ENCODE assay signal across 1 cellular context in the genomic region with DNA sequence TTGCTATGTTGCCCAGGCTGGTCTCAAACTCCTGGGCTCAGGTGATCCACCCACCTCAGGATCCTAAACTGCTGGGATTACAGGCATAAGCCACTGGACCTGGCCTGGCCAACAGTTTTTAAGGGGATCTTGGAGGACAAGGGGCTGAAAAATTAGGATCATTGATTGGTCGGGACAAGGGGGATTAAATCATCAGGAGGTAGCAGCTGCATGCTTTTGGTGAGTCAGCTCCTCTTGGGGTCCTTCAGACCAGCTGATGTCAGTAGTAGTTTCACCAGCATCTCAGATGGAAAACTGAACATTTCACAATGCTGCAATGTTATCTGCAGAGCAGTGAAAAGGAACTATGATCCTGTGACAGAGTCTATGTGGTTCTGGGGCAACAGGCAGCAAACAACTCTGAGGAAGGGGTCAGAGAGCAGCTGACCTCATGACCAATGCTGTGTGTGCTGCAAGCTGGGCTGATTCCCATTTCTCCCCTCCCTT.
TF ChIP-seq lines count a peak whose summit lies in the region.

No MANE protein-coding gene starts in this region.

TF ChIP-seq in HepG2, 621 proteins besides CTCF, POLR2A, EP300 and RAD21 (continued from another document and continues in another):
- TF ChIP-seq SMARCE1 (IDR thresholded peaks at IDR 0.05; ENCODE audit: borderline replicate concordance) (no peak), ZNF614 (CRISPR knock-in tag; IDR thresholded peaks at IDR 0.05; ENCODE audit: borderline replicate concordance) (peak; percentile 77; the same call in 1 of the 2 replicates), REPIN1 (CRISPR knock-in tag; IDR thresholded peaks at IDR 0.05; ENCODE audit: borderline replicate concordance, low read depth) (no peak), FOXO1 (CRISPR knock-in tag; IDR thresholded peaks at IDR 0.05) (peak; percentile 90), MTF1 (CRISPR knock-in tag; IDR thresholded peaks at IDR 0.05) (no peak), ZNF256 (CRISPR knock-in tag; conservative IDR thresholded peaks at IDR 0.05) (no peak), MLXIP (CRISPR knock-in tag; IDR thresholded peaks at IDR 0.05; ENCODE audit: borderline replicate concordance) (no peak), ZNF652 (CRISPR knock-in tag; IDR thresholded peaks at IDR 0.05; ENCODE audit: borderline replicate concordance, low read depth) (no peak), ZNF570 (CRISPR knock-in tag; IDR thresholded peaks at IDR 0.05; ENCODE audit: borderline replicate concordance) (no peak), ZNF33A (CRISPR knock-in tag; IDR thresholded peaks at IDR 0.05; ENCODE audit: borderline replicate concordance) (no peak), FOSL1 (CRISPR knock-in tag; IDR thresholded peaks at IDR 0.05; ENCODE audit: borderline replicate concordance) (peak; percentile 30; the same call in 1 of the 2 replicates), ZNF850 (CRISPR knock-in tag; conservative IDR thresholded peaks at IDR 0.05) (no peak), TEF (CRISPR knock-in tag; IDR thresholded peaks at IDR 0.05) (no peak), ZNF644 (CRISPR knock-in tag; IDR thresholded peaks at IDR 0.05; ENCODE audit: low read depth) (peak; percentile 81), ZNF782 (CRISPR knock-in tag; IDR thresholded peaks at IDR 0.05; ENCODE audit: borderline replicate concordance) (no peak), THAP7 (CRISPR knock-in tag; IDR thresholded peaks at IDR 0.05) (no peak), RARG (CRISPR knock-in tag; IDR thresholded peaks at IDR 0.05; ENCODE audit: low read depth) (no peak), SRSF1 (optimal IDR thresholded peaks at IDR 0.05; ENCODE audit: low read depth, low read length) (no peak), ZNF225 (CRISPR knock-in tag; IDR thresholded peaks at IDR 0.05) (no peak), HNRNPK (IDR thresholded peaks at IDR 0.05; ENCODE audit: low read depth, low read length, poor library complexity, severe bottlenecking) (no peak), ZNF317 (CRISPR knock-in tag; IDR thresholded peaks at IDR 0.05) (peak; percentile 91), ZNF747 (CRISPR knock-in tag; IDR thresholded peaks at IDR 0.05; ENCODE audit: borderline replicate concordance) (no peak), U2AF2 (IDR thresholded peaks at IDR 0.05; ENCODE audit: low read depth, low read length) (no peak), TBP (CRISPR knock-in tag; IDR thresholded peaks at IDR 0.05) (no peak), ZNF337 (CRISPR knock-in tag; IDR thresholded peaks at IDR 0.05; ENCODE audit: borderline replicate concordance, low read depth) (no peak), ZNF530 (CRISPR knock-in tag; IDR thresholded peaks at IDR 0.05; ENCODE audit: low read depth) (no peak), ZFP41 (CRISPR knock-in tag; IDR thresholded peaks at IDR 0.05; ENCODE audit: borderline replicate concordance) (no peak), ZSCAN20 (CRISPR knock-in tag; IDR thresholded peaks at IDR 0.05; ENCODE audit: borderline replicate concordance) (no peak), ZNF75D (CRISPR knock-in tag; IDR thresholded peaks at IDR 0.05; ENCODE audit: borderline replicate concordance) (no peak), ZNF34 (CRISPR knock-in tag; IDR thresholded peaks at IDR 0.05; ENCODE audit: borderline replicate concordance) (no peak), ATF7-NPFF (CRISPR knock-in tag; IDR thresholded peaks at IDR 0.05; ENCODE audit: low read depth) (no peak), MED13 (CRISPR knock-in tag; IDR thresholded peaks at IDR 0.05) (no peak), ZNF569 (CRISPR knock-in tag; IDR thresholded peaks at IDR 0.05; ENCODE audit: borderline replicate concordance) (no peak), ZNF124 (CRISPR knock-in tag; IDR thresholded peaks at IDR 0.05) (peak; percentile 90), ZSCAN22 (CRISPR knock-in tag; IDR thresholded peaks at IDR 0.05) (no peak), MBNL3 (CRISPR knock-in tag; conservative IDR thresholded peaks at IDR 0.05) (no peak), BRD4 (CRISPR knock-in tag; IDR thresholded peaks at IDR 0.05) (no peak), CCAR2 (optimal IDR thresholded peaks at IDR 0.05; ENCODE audit: low read depth, low read length) (no peak)
- TF ChIP-seq, protein P1, sequence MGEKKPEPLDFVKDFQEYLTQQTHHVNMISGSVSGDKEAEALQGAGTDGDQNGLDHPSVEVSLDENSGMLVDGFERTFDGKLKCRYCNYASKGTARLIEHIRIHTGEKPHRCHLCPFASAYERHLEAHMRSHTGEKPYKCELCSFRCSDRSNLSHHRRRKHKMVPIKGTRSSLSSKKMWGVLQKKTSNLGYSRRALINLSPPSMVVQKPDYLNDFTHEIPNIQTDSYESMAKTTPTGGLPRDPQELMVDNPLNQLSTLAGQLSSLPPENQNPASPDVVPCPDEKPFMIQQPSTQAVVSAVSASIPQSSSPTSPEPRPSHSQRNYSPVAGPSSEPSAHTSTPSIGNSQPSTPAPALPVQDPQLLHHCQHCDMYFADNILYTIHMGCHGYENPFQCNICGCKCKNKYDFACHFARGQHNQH (CRISPR knock-in tag; IDR thresholded peaks at IDR 0.05) = peak; percentile 56; the same call in 1 of the 2 replicates
- TF ChIP-seq, protein P2, sequence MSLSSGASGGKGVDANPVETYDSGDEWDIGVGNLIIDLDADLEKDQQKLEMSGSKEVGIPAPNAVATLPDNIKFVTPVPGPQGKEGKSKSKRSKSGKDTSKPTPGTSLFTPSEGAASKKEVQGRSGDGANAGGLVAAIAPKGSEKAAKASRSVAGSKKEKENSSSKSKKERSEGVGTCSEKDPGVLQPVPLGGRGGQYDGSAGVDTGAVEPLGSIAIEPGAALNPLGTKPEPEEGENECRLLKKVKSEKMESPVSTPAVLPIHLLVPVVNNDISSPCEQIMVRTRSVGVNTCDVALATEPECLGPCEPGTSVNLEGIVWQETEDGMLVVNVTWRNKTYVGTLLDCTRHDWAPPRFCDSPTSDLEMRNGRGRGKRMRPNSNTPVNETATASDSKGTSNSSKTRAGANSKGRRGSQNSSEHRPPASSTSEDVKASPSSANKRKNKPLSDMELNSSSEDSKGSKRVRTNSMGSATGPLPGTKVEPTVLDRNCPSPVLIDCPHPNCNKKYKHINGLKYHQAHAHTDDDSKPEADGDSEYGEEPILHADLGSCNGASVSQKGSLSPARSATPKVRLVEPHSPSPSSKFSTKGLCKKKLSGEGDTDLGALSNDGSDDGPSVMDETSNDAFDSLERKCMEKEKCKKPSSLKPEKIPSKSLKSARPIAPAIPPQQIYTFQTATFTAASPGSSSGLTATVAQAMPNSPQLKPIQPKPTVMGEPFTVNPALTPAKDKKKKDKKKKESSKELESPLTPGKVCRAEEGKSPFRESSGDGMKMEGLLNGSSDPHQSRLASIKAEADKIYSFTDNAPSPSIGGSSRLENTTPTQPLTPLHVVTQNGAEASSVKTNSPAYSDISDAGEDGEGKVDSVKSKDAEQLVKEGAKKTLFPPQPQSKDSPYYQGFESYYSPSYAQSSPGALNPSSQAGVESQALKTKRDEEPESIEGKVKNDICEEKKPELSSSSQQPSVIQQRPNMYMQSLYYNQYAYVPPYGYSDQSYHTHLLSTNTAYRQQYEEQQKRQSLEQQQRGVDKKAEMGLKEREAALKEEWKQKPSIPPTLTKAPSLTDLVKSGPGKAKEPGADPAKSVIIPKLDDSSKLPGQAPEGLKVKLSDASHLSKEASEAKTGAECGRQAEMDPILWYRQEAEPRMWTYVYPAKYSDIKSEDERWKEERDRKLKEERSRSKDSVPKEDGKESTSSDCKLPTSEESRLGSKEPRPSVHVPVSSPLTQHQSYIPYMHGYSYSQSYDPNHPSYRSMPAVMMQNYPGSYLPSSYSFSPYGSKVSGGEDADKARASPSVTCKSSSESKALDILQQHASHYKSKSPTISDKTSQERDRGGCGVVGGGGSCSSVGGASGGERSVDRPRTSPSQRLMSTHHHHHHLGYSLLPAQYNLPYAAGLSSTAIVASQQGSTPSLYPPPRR (CRISPR knock-in tag; IDR thresholded peaks at IDR 0.05; ENCODE audit: borderline replicate concordance) = 0 out of 2 replicates have a peak, but pooled peaks have one; percentile 34
- TF ChIP-seq, protein P3, sequence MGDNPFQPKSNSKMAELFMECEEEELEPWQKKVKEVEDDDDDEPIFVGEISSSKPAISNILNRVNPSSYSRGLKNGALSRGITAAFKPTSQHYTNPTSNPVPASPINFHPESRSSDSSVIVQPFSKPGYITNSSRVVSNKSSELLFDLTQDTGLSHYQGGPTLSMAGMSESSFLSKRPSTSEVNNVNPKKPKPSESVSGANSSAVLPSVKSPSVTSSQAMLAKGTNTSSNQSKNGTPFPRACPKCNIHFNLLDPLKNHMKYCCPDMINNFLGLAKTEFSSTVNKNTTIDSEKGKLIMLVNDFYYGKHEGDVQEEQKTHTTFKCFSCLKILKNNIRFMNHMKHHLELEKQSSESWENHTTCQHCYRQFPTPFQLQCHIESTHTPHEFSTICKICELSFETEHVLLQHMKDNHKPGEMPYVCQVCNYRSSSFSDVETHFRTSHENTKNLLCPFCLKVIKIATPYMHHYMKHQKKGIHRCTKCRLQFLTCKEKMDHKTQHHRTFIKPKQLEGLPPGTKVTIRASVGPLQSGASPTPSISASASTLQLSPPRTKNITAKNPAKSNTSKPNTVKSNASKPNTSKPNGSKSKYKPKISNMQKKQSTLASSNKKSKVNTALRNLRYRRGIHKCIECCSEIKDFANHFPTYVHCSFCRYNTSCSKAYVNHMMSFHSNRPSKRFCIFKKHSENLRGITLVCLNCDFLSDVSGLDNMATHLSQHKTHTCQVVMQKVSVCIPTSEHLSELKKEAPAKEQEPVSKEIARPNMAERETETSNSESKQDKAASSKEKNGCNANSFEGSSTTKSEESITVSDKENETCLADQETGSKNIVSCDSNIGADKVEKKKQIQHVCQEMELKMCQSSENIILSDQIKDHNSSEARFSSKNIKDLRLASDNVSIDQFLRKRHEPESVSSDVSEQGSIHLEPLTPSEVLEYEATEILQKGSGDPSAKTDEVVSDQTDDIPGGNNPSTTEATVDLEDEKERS (CRISPR knock-in tag; IDR thresholded peaks at IDR 0.05) = 0 out of 2 replicates have a peak, but pooled peaks have one; percentile 28
- TF ChIP-seq, protein P4, sequence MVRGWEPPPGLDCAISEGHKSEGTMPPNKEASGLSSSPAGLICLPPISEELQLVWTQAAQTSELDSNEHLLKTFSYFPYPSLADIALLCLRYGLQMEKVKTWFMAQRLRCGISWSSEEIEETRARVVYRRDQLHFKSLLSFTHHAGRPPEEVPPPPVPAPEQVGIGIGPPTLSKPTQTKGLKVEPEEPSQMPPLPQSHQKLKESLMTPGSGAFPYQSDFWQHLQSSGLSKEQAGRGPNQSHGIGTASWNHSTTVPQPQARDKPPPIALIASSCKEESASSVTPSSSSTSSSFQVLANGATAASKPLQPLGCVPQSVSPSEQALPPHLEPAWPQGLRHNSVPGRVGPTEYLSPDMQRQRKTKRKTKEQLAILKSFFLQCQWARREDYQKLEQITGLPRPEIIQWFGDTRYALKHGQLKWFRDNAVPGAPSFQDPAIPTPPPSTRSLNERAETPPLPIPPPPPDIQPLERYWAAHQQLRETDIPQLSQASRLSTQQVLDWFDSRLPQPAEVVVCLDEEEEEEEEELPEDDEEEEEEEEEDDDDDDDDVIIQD (CRISPR knock-in tag; IDR thresholded peaks at IDR 0.05; ENCODE audit: low read depth) = peak; percentile 49; the same call in 1 of the 2 replicates
- TF ChIP-seq, protein P5, sequence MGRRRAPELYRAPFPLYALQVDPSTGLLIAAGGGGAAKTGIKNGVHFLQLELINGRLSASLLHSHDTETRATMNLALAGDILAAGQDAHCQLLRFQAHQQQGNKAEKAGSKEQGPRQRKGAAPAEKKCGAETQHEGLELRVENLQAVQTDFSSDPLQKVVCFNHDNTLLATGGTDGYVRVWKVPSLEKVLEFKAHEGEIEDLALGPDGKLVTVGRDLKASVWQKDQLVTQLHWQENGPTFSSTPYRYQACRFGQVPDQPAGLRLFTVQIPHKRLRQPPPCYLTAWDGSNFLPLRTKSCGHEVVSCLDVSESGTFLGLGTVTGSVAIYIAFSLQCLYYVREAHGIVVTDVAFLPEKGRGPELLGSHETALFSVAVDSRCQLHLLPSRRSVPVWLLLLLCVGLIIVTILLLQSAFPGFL (CRISPR knock-in tag; IDR thresholded peaks at IDR 0.05) = no peak
- TF ChIP-seq, protein P6, sequence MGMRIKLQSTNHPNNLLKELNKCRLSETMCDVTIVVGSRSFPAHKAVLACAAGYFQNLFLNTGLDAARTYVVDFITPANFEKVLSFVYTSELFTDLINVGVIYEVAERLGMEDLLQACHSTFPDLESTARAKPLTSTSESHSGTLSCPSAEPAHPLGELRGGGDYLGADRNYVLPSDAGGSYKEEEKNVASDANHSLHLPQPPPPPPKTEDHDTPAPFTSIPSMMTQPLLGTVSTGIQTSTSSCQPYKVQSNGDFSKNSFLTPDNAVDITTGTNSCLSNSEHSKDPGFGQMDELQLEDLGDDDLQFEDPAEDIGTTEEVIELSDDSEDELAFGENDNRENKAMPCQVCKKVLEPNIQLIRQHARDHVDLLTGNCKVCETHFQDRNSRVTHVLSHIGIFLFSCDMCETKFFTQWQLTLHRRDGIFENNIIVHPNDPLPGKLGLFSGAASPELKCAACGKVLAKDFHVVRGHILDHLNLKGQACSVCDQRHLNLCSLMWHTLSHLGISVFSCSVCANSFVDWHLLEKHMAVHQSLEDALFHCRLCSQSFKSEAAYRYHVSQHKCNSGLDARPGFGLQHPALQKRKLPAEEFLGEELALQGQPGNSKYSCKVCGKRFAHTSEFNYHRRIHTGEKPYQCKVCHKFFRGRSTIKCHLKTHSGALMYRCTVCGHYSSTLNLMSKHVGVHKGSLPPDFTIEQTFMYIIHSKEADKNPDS (CRISPR knock-in tag; IDR thresholded peaks at IDR 0.05) = no peak
